In the genomic region with DNA sequence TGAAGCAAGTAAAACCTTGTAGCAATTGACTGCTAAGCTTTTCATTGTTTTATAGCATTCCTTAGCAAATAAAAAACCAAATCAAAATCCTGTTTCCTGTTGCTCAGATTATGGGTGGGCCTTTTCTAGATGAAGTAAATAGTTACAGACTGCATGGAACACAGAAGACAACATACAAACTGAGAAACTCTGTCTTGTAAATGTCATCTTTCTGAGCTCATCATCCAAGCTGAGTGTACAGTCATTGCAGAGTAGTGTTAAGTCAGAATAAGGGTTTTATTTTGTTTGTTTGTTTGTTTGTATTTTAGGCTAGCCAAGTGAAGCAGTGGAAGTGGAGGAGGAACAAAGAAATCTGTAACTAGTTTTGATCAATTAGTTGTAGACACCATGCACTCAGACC, we compare ENCODE assay signal across 16 cellular contexts. TPM values are rescaled to one million over a fixed set of nuclear protein-coding genes. Genes with fewer than 3 reads are reported as not detected.
DNase-seq lines count a peak whose midpoint lies in the region; ATAC-seq and TF ChIP-seq lines count a peak whose summit lies in the region.
"Had no signal": no experiment of that assay in that cellular context is flagged by ENCODE, and none has a peak within 500 bp of the region (broad histone marks: within the 10 kb centered on the region; RNA-seq: fewer than 3 reads in every experiment).

No MANE protein-coding gene starts in this region.

- DNase-seq in DND-41, result no peak
- no peak for DNase-seq in smooth muscle cell (lab: John Stamatoyannopoulos, UW; ENCODE audit: unreplicated experiment)
- DNase-seq in prostate gland (ENCODE audit: low spot score), result no peak
- DNase-seq in NCI-H1436 treated with DMSO at 0.1 percent for 48 hours (lab: John Stamatoyannopoulos, UW), result no peak
- DNase-seq in NCI-H526 treated with DMSO at 0.1 percent for 48 hours (lab: John Stamatoyannopoulos, UW), result no peak
- DNase-seq: CD4-positive, alpha-beta T cell; HFFc6; MG63; NCI-H1092; NCI-H2081 treated with DMSO at 0.1 percent for 48 hours; NCI-H524; Right ventricle myocardium superior; SK-N-SH had no signal

- no peak overlapping the region for H3K9ac ChIP-seq in DND-41 (ENCODE audit: low read depth, low read length)
- no peak overlapping the region for H3K9ac ChIP-seq in smooth muscle cell (ENCODE audit: low read depth)
- H3K9ac ChIP-seq: KMS-11, SK-N-SH had no signal

- H3K79me2 ChIP-seq in DND-41 (ENCODE audit: insufficient read depth, low read length) (no peaks in the 10 kb centered on the region), smooth muscle cell (ENCODE audit: low read depth) (no peaks in the 10 kb centered on the region)

- intact Hi-C loops in prostate gland (cut with DNase I), result no loop called here

- peaks cover 2% of the 10 kb centered on the region for H3K36me3 Mint-ChIP-seq in IgD-negative memory B cell
- no peaks in the 10 kb centered on the region for H3K36me3 Mint-ChIP-seq in activated T-helper 17 cell treated with anti-CD3 and anti-CD28 coated beads, Interleukin-2, amount 50 U/mL, for 72 hours (ENCODE audit: low read depth)

- H2AFZ ChIP-seq in DND-41 (ENCODE audit: low read depth, low read length), result 0 out of 2 replicates have a peak overlapping the region, but pooled peaks have one; percentile 3
- peak overlapping the region; percentile 44 for H2AFZ ChIP-seq in smooth muscle cell (ENCODE audit: low read depth)

- H3K9me3 ChIP-seq in DND-41 (ENCODE audit: insufficient read depth, low read length, severe bottlenecking), result no peaks in the 10 kb centered on the region
- H3K9me3 ChIP-seq in smooth muscle cell (replicated peaks; ENCODE audit: low read depth), result no peaks in the 10 kb centered on the region
- no peaks in the 10 kb centered on the region for H3K9me3 ChIP-seq in prostate gland
- H3K9me3 ChIP-seq: MG63, SK-N-SH had no signal

- H3F3A ChIP-seq in smooth muscle cell (ENCODE audit: low read depth), result no peaks in the 10 kb centered on the region

- TF ChIP-seq POLR2A in prostate gland (IDR thresholded peaks at IDR 0.05), result no peak

- TF ChIP-seq CTCF in DND-41 (IDR thresholded peaks at IDR 0.05; ENCODE audit: borderline replicate concordance, extremely low read depth, low read length, poor library complexity, severe bottlenecking) (no peak), smooth muscle cell (IDR thresholded peaks at IDR 0.05; ENCODE audit: borderline replicate concordance, insufficient read depth, poor library complexity, severe bottlenecking) (no peak), prostate gland (IDR thresholded peaks at IDR 0.05) (no peak)

- ATAC-seq in DND-41 (ENCODE audit: insufficient read depth, low read depth), result no peak
- ATAC-seq in activated T-helper 17 cell treated with anti-CD3 and anti-CD28 coated beads, Interleukin-2, amount 50 U/mL, for 72 hours (replicated peaks), result peak; percentile 26

- no peaks in the 10 kb centered on the region for H3K27me3 Mint-ChIP-seq in IgD-negative memory B cell
- H3K27me3 Mint-ChIP-seq in activated T-helper 17 cell treated with anti-CD3 and anti-CD28 coated beads, Interleukin-2, amount 50 U/mL, for 72 hours, result no peaks in the 10 kb centered on the region
- H3K27me3 Mint-ChIP-seq: CD4-positive, alpha-beta T cell had no signal

- H3K4me3 Mint-ChIP-seq in IgD-negative memory B cell, result peak overlapping the region in 2 of 4 donors; percentile 25 to 28
- no peak overlapping the region for H3K4me3 Mint-ChIP-seq in activated T-helper 17 cell treated with anti-CD3 and anti-CD28 coated beads, Interleukin-2, amount 50 U/mL, for 72 hours
- H3K4me3 Mint-ChIP-seq: CD4-positive, alpha-beta T cell; HFFc6 had no signal

- H4K20me1 ChIP-seq in DND-41 (ENCODE audit: insufficient read depth, low read length), result no peaks in the 10 kb centered on the region
- no peaks in the 10 kb centered on the region for H4K20me1 ChIP-seq in smooth muscle cell (ENCODE audit: low read depth)

- H3K4me2 ChIP-seq in DND-41 (ENCODE audit: insufficient read depth, low read length) (no peak overlapping the region), smooth muscle cell (no peak overlapping the region)
- H3K4me2 ChIP-seq: KMS-11, SK-N-SH had no signal

- peaks cover 46 to 54% (median 46%) of the 10 kb centered on the region in 3 donors for H3K4me1 Mint-ChIP-seq in IgD-negative memory B cell
- H3K4me1 Mint-ChIP-seq in activated T-helper 17 cell treated with anti-CD3 and anti-CD28 coated beads, Interleukin-2, amount 50 U/mL, for 72 hours, result no peaks in the 10 kb centered on the region

- H3K27me3 ChIP-seq in DND-41 (ENCODE audit: insufficient read depth, low read length, poor library complexity), result no peaks in the 10 kb centered on the region
- no peaks in the 10 kb centered on the region for H3K27me3 ChIP-seq in smooth muscle cell (ENCODE audit: low read depth)
- H3K27me3 ChIP-seq in prostate gland (replicated peaks; ENCODE audit: insufficient read depth), result no peaks in the 10 kb centered on the region
- H3K27me3 ChIP-seq: MG63 had no signal

- H3K27ac Mint-ChIP-seq in IgD-negative memory B cell, result peak overlapping the region; percentile 40 to 91 (median 58)
- peak overlapping the region; percentile 18 for H3K27ac Mint-ChIP-seq in activated T-helper 17 cell treated with anti-CD3 and anti-CD28 coated beads, Interleukin-2, amount 50 U/mL, for 72 hours
- H3K27ac Mint-ChIP-seq: CD4-positive, alpha-beta T cell; HFFc6 had no signal

- no peaks in the 10 kb centered on the region for H3K36me3 ChIP-seq in DND-41 (ENCODE audit: insufficient read depth, low read length)
- H3K36me3 ChIP-seq in smooth muscle cell (ENCODE audit: low read depth), result no peaks in the 10 kb centered on the region
- H3K36me3 ChIP-seq in prostate gland, result no peaks in the 10 kb centered on the region
- H3K36me3 ChIP-seq: MG63 had no signal

- H3K9me3 Mint-ChIP-seq in IgD-negative memory B cell, result no peaks in the 10 kb centered on the region
- H3K9me3 Mint-ChIP-seq in activated T-helper 17 cell treated with anti-CD3 and anti-CD28 coated beads, Interleukin-2, amount 50 U/mL, for 72 hours, result no peaks in the 10 kb centered on the region
- H3K9me3 Mint-ChIP-seq: CD4-positive, alpha-beta T cell; HFFc6 had no signal

- H3K4me1 ChIP-seq in DND-41 (ENCODE audit: insufficient read depth, low read length), result no peaks in the 10 kb centered on the region
- H3K4me1 ChIP-seq in smooth muscle cell (ENCODE audit: low read depth), result peaks cover under 1% of the 10 kb centered on the region
- H3K4me1 ChIP-seq in prostate gland (replicated peaks), result no peaks in the 10 kb centered on the region

- H3K4me3 ChIP-seq in DND-41 (ENCODE audit: low read depth in 1 of 2, low read length in 2 of 2) (no peak overlapping the region), smooth muscle cell (no peak overlapping the region), prostate gland (no peak overlapping the region)
- H3K4me3 ChIP-seq: MG63 had no signal

- H3K27ac ChIP-seq in DND-41 (ENCODE audit: low read length) (no peak overlapping the region), smooth muscle cell (ENCODE audit: low read depth) (no peak overlapping the region), prostate gland (no peak overlapping the region)
- H3K27ac ChIP-seq: KMS-11 had no signal

RNA-seq across cellular contexts. Expression of gene BTG1, which starts 24.4 kb away (rescaled TPM):
- polyA plus RNA-seq in IgD-negative memory B cell, result 669 TPM
- 100 to 1,000 TPM; 131 to 648 TPM for total RNA-seq in activated T-helper 17 cell treated with anti-CD3 and anti-CD28 coated beads, Interleukin-2, amount 50 U/mL, for 72 hours
- total RNA-seq in smooth muscle cell, result 37.6 and 42.1 TPM in 2 replicates
- 70.4 and 108 TPM in 2 replicates for polyA plus RNA-seq in smooth muscle cell
- 10 to 100 TPM; 52.7 to 56.9 TPM for total RNA-seq in prostate gland
